ENCODE assay signal across 20 cellular contexts in genomic region chr12:58939399-58940100, GRCh38.
"Had no signal": no experiment of that assay in that cellular context is flagged by ENCODE, and none has a peak within 500 bp of the region (broad histone marks: within the 10 kb centered on the region; RNA-seq: fewer than 3 reads in every experiment).

No MANE protein-coding gene starts in this region.

- H3K4me3 Mint-ChIP-seq: natural killer cell; neural progenitor cell; stimulated activated memory B cell treated with anti-CD40 and anti-IgM and Interleukin-4, amounts not matched to agents 10 μg/mL and 1 μg/mL and 100 μg/mL, for 72 hours; stimulated activated naive CD8-positive, alpha-beta T cell treated with anti-CD3 and anti-CD28 coated beads, Interleukin-15, Interleukin-2, amounts not matched to agents 100 ng/mL and 50 ng/mL, for 24 hours had no signal

- H3K9ac ChIP-seq: neural progenitor cell had no signal

- H3K27ac Mint-ChIP-seq: natural killer cell; neural progenitor cell; progenitor cell of endocrine pancreas; stimulated activated memory B cell treated with anti-CD40 and anti-IgM and Interleukin-4, amounts not matched to agents 10 μg/mL and 1 μg/mL and 100 μg/mL, for 72 hours; stimulated activated naive CD8-positive, alpha-beta T cell treated with anti-CD3 and anti-CD28 coated beads, Interleukin-15, Interleukin-2, amounts not matched to agents 100 ng/mL and 50 ng/mL, for 24 hours had no signal

- H3K27ac ChIP-seq: foreskin keratinocyte, heart left ventricle, neural progenitor cell, pancreas, tibial artery, upper lobe of right lung, vagina had no signal

- H3K4me1 ChIP-seq: foreskin keratinocyte, heart left ventricle, neural progenitor cell, tibial artery, upper lobe of right lung, vagina had no signal

- H3K9me3 Mint-ChIP-seq: neural progenitor cell; stimulated activated naive CD8-positive, alpha-beta T cell treated with anti-CD3 and anti-CD28 coated beads, Interleukin-15, Interleukin-2, amounts not matched to agents 100 ng/mL and 50 ng/mL, for 24 hours had no signal

- FAIRE-seq: pancreas had no signal

- DNase-seq: effector memory CD4-positive, alpha-beta T cell; erythroblast; foreskin keratinocyte; heart left ventricle; hypothalamus; kidney glomerular epithelial cell; natural killer cell; nucleus accumbens; pancreas; right cardiac atrium; stimulated activated CD4-positive, alpha-beta T cell treated with anti-CD3 and anti-CD28 coated beads, Interleukin-4, amount 100 ng/mL, for 1 hour; tibial artery; upper lobe of right lung had no signal

- H3K9me3 ChIP-seq: heart left ventricle, pancreas, tibial artery, upper lobe of right lung, vagina had no signal

- H3K27me3 ChIP-seq: foreskin keratinocyte, heart left ventricle, neural progenitor cell, pancreas, tibial artery, upper lobe of right lung, vagina had no signal

- H3K36me3 Mint-ChIP-seq: natural killer cell; neural progenitor cell; stimulated activated memory B cell treated with anti-CD40 and anti-IgM and Interleukin-4, amounts not matched to agents 10 μg/mL and 1 μg/mL and 100 μg/mL, for 72 hours had no signal

- H2AFZ ChIP-seq: neural progenitor cell had no signal

- ATAC-seq: foreskin keratinocyte; heart left ventricle; left lobe of liver; natural killer cell; pancreas; right cardiac atrium; stimulated activated memory B cell treated with anti-CD40 and anti-IgM and Interleukin-4, amounts not matched to agents 10 μg/mL and 1 μg/mL and 100 μg/mL, for 72 hours; upper lobe of right lung had no signal

- H3K4me1 Mint-ChIP-seq: natural killer cell; stimulated activated memory B cell treated with anti-CD40 and anti-IgM and Interleukin-4, amounts not matched to agents 10 μg/mL and 1 μg/mL and 100 μg/mL, for 72 hours had no signal

- H3K4me3 ChIP-seq: heart left ventricle, neural progenitor cell, pancreas, smooth muscle cell, tibial artery, upper lobe of right lung, vagina had no signal

- H3K4me2 ChIP-seq: neural progenitor cell, smooth muscle cell had no signal

- H3K27me3 Mint-ChIP-seq: progenitor cell of endocrine pancreas; stimulated activated memory B cell treated with anti-CD40 and anti-IgM and Interleukin-4, amounts not matched to agents 10 μg/mL and 1 μg/mL and 100 μg/mL, for 72 hours; stimulated activated naive CD8-positive, alpha-beta T cell treated with anti-CD3 and anti-CD28 coated beads, Interleukin-15, Interleukin-2, amounts not matched to agents 100 ng/mL and 50 ng/mL, for 24 hours had no signal

- H3K36me3 ChIP-seq: heart left ventricle, neural progenitor cell, pancreas, tibial artery, upper lobe of right lung, vagina had no signal
